Comparison of ENCODE assay signal across 1 cellular context in the genomic region with DNA sequence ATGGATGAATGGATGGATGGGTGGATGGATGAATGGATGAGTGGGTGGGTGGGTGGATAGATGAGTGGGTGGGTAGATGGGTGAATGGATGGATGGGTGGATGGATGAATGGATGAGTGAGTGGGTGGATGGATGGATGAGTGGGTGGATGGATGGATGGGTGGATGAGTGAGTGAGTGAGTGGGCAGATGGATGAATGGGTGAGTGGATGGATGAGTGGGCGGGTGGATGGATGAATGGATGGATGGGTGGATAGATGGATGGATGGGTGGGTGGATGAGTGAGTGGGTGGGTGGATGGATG.
TF ChIP-seq lines count a peak whose summit lies in the region.

No MANE protein-coding gene starts in this region.

TF ChIP-seq in HEK293, 187 proteins besides CTCF, POLR2A, EP300 and RAD21 (continued from another document):
- TF ChIP-seq, protein P1, sequence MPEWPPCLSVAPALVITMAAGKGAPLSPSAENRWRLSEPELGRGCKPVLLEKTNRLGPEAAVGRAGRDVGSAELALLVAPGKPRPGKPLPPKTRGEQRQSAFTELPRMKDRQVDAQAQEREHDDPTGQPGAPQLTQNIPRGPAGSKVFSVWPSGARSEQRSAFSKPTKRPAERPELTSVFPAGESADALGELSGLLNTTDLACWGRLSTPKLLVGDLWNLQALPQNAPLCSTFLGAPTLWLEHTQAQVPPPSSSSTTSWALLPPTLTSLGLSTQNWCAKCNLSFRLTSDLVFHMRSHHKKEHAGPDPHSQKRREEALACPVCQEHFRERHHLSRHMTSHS (tag by site-specific recombination; IDR thresholded peaks at IDR 0.05) = no peak
- no peak for TF ChIP-seq ZNF658 (tag by site-specific recombination; IDR thresholded peaks at IDR 0.05)
TF ChIP-seq in HEK293: peak in this region for 3.
